In genomic region chr9:35942286-35942685, GRCh38 we compare ENCODE assay signal across 26 cellular contexts. TPM values are rescaled to one million over a fixed set of nuclear protein-coding genes. Genes with fewer than 3 reads are reported as not detected.
DNase-seq lines count a peak whose midpoint lies in the region; ATAC-seq and TF ChIP-seq lines count a peak whose summit lies in the region.
"Had no signal": no experiment of that assay in that cellular context is flagged by ENCODE, and none has a peak within 500 bp of the region (broad histone marks: within the 10 kb centered on the region; RNA-seq: fewer than 3 reads in every experiment).

No MANE protein-coding gene starts in this region.

- dilution Hi-C loops in IMR-90 (cut with HindIII; ENCODE audit: low sequenced_read_pairs, unreplicated experiment) = no loop called here

- 81% methylated on average over 3 of the region's 5 CpGs; no CpG with 5 or more reads in 1 of the 2 experiments for WGBS in IMR-90 (ENCODE audit: extremely low coverage in 2 of 2, insufficient read length in 1 of 2), 2 experiments
- WGBS in trophoblast cell (ENCODE audit: extremely low coverage, insufficient coverage, insufficient read length) = no CpG with 5 or more reads among the region's 5 CpGs

- H3K14ac ChIP-seq in IMR-90 (replicated peaks; ENCODE audit: low read depth, low read length) (peak overlapping the region; percentile 44; the same call in 1 of the 2 replicates), trophoblast cell (ENCODE audit: low read length) (no peak overlapping the region)

- H3K9ac ChIP-seq in IMR-90 (ENCODE audit: low read depth, low read length) (no peak overlapping the region), trophoblast cell (ENCODE audit: low read length) (no peak overlapping the region)
- H3K9ac ChIP-seq: BLaER1 had no signal

- no peak overlapping the region for H2BK12ac ChIP-seq in trophoblast cell (ENCODE audit: low read length)

- H4K20me1 ChIP-seq in IMR-90 (ENCODE audit: insufficient read depth, low read length) = no peaks in the 10 kb centered on the region
- H4K20me1 ChIP-seq: BLaER1 had no signal

- no peaks in the 10 kb centered on the region for H3K9me3 Mint-ChIP-seq in CD4-positive, alpha-beta T cell
- H3K9me3 Mint-ChIP-seq: CD8-positive, alpha-beta T cell had no signal

- peak overlapping the region; percentile 78 for H3K27ac Mint-ChIP-seq in CD4-positive, alpha-beta T cell
- H3K27ac Mint-ChIP-seq in T-helper 17 cell = peak overlapping the region; percentile 61
- H3K27ac Mint-ChIP-seq: CD14-positive monocyte; CD8-positive, alpha-beta T cell had no signal

- H3K4me2 ChIP-seq in IMR-90 (ENCODE audit: low read depth, low read length) (no peak overlapping the region), trophoblast cell (ENCODE audit: low read length) (no peak overlapping the region)
- H3K4me2 ChIP-seq: BLaER1 had no signal

- BruUV-seq in IMR-90 (replicated peaks; lab: Mats Ljungman, UMichigan) = no TSS peak

- H3K4ac ChIP-seq in IMR-90 (ENCODE audit: low read depth, low read length) = no peak overlapping the region
- no peak overlapping the region for H3K4ac ChIP-seq in trophoblast cell (ENCODE audit: low read depth, low read length)

- H4K5ac ChIP-seq in IMR-90 (ENCODE audit: low read depth, low read length) = no peak overlapping the region

- peaks cover 10% of the 10 kb centered on the region for H3K4me1 ChIP-seq in IMR-90 (ENCODE audit: control insufficient read depth, insufficient read depth, low read length)
- peaks cover 3% of the 10 kb centered on the region in 2 experiments for H3K4me1 ChIP-seq in trophoblast cell (ENCODE audit: control insufficient read depth in 1 of 2, insufficient read depth in 2 of 2, low read length in 2 of 2)
- H3K4me1 ChIP-seq: BE2C had no signal

- no peaks in the 10 kb centered on the region for H3K9me3 ChIP-seq in CD4-positive, alpha-beta T cell (ENCODE audit: control insufficient read depth, low read length)
- no peaks in the 10 kb centered on the region for H3K9me3 ChIP-seq in IMR-90 (ENCODE audit: control insufficient read depth, insufficient read depth, low read length)
- H3K9me3 ChIP-seq in T-helper 17 cell (ENCODE audit: control insufficient read depth, low read length, poor library complexity, severe bottlenecking) = no peaks in the 10 kb centered on the region
- peaks cover 12% of the 10 kb centered on the region for H3K9me3 ChIP-seq in trophoblast cell (ENCODE audit: insufficient read depth, low read depth, low read length)
- H3K9me3 ChIP-seq: BE2C, BLaER1 had no signal

- no peaks in the 10 kb centered on the region for H3K27me3 ChIP-seq in CD4-positive, alpha-beta T cell (ENCODE audit: control insufficient read depth, insufficient read depth, low read length)
- H3K27me3 ChIP-seq in IMR-90 (ENCODE audit: control insufficient read depth, insufficient read depth, low read length) (no peaks in the 10 kb centered on the region), trophoblast cell (ENCODE audit: insufficient read depth, low read length) (peaks cover 5% of the 10 kb centered on the region)
- H3K27me3 ChIP-seq: BLaER1 had no signal

- H3K56ac ChIP-seq in IMR-90 (ENCODE audit: extremely low read depth, insufficient read depth, low read length) = no peak overlapping the region

- POLR2A ChIA-PET in CD4-positive, alpha-beta T cell (lab: Charles Lee) = no interaction called here
- POLR2A ChIA-PET in IMR-90 (lab: Charles Lee; ENCODE audit: unreplicated experiment) = no interaction called here

- H2AK5ac ChIP-seq in IMR-90 (ENCODE audit: low read depth, low read length) = no peak overlapping the region
- H2AK5ac ChIP-seq in trophoblast cell (ENCODE audit: low read length) = no peak overlapping the region

- H3K79me1 ChIP-seq in IMR-90 (ENCODE audit: low read depth in 1 of 2, low read length in 2 of 2) = peaks cover 0 to 4% of the 10 kb centered on the region in 2 experiments; a peak in 2 of 4 replicates
- H3K79me1 ChIP-seq in trophoblast cell (ENCODE audit: low read length) = no peaks in the 10 kb centered on the region

- peak overlapping the region; percentile 30 for H3K4me3 Mint-ChIP-seq in CD4-positive, alpha-beta T cell
- peak overlapping the region; percentile 36 for H3K4me3 Mint-ChIP-seq in T-helper 17 cell
- H3K4me3 Mint-ChIP-seq: CD14-positive monocyte; CD8-positive, alpha-beta T cell had no signal

- no peak overlapping the region for H2BK15ac ChIP-seq in IMR-90 (ENCODE audit: low read depth, low read length)

- H3K4me1 Mint-ChIP-seq in CD4-positive, alpha-beta T cell (ENCODE audit: low read depth) = peaks cover 88% of the 10 kb centered on the region
- H3K4me1 Mint-ChIP-seq in T-helper 17 cell = peaks cover 51% of the 10 kb centered on the region

- H3K23ac ChIP-seq in IMR-90 (ENCODE audit: low read depth, low read length) = no peak overlapping the region
- H3K23ac ChIP-seq in trophoblast cell (ENCODE audit: low read length) = no peak overlapping the region

- no peaks in the 10 kb centered on the region for H3K79me2 ChIP-seq in trophoblast cell (ENCODE audit: control insufficient read depth, insufficient read depth, low read length, poor library complexity)

- H2BK5ac ChIP-seq in IMR-90 (ENCODE audit: low read depth, low read length, poor library complexity, severe bottlenecking) (no peak overlapping the region), trophoblast cell (ENCODE audit: low read depth, low read length, poor library complexity) (no peak overlapping the region)

- 0 out of 2 replicates have a peak overlapping the region, but pooled peaks have one; percentile 20 for H2BK120ac ChIP-seq in IMR-90 (ENCODE audit: low read depth, low read length)
- H2BK120ac ChIP-seq in trophoblast cell (ENCODE audit: insufficient read depth, low read length, poor library complexity) = no peak overlapping the region

- H2AK9ac ChIP-seq in IMR-90 (replicated peaks; ENCODE audit: low read depth, low read length, poor library complexity) = no peak overlapping the region

- H3K27ac ChIP-seq in CD4-positive, alpha-beta T cell (ENCODE audit: low read depth, low read length) = no peak overlapping the region
- H3K27ac ChIP-seq in IMR-90 (ENCODE audit: insufficient read depth, low read length) (no peak overlapping the region), trophoblast cell (ENCODE audit: low read depth, low read length) (no peak overlapping the region)
- H3K27ac ChIP-seq: BLaER1 had no signal

- H3K9me1 ChIP-seq in IMR-90 (ENCODE audit: insufficient read depth, low read length) = peaks cover 11% of the 10 kb centered on the region

- in situ Hi-C loops in IMR-90 (cut with MboI; ENCODE audit: low sequenced_read_pairs) = loop anchor here (10.0 kb wide), 1 partner anchor 57 kb away; no protein-coding TSS in a partner anchor

- intact Hi-C loops in CD4-positive, alpha-beta T cell (cut with DNase I, micrococcal nuclease) = no loop called here
- intact Hi-C loops in IMR-90 (cut with micrococcal nuclease) = no loop called here

- CTCF ChIA-PET in CD4-positive, alpha-beta T cell (lab: Charles Lee) = no interaction called here
- CTCF ChIA-PET in IMR-90 (lab: Yijun Ruan, JAX) = no interaction called here

- no peak for DNase-seq in CD4-positive, alpha-beta T cell
- DNase-seq in IMR-90 (no peak), T-helper 17 cell (no peak), trophoblast cell (peak; percentile 70 to 81), NOMO-1 treated with dmso at 0.1 percent for 144 hours (lab: John Stamatoyannopoulos, UW; ENCODE audit: unreplicated experiment) (no peak)
- no peak for DNase-seq in activated CD4-positive, alpha-beta T cell treated with anti-CD3 and anti-CD28 coated beads, Interleukin-2, amount 50 U/mL, for 1 hour
- no peak for DNase-seq in stimulated activated CD4-positive, alpha-beta T cell treated with anti-CD3 and anti-CD28 coated beads, Interleukin-1b, Interleukin-23, amount 100 ng/mL, for 48 hours
- DNase-seq: 8988T; ACHN; BE2C; C1 segment of cervical spinal cord; CD8-positive, alpha-beta T cell; COR-L47; DMS 273 treated with DMSO at 0.1 percent for 48 hours; DMS153; DMS53; DMS79; DND-41; EL; GDM1 had no signal

- no peak for TF ChIP-seq RAD21 in IMR-90 (IDR thresholded peaks at IDR 0.05; ENCODE audit: low read length)

- peak overlapping the region; percentile 6; the same call in 1 of the 2 replicates for H4K91ac ChIP-seq in IMR-90 (ENCODE audit: insufficient read depth, low read depth, low read length)
- no peak overlapping the region for H4K91ac ChIP-seq in trophoblast cell (ENCODE audit: low read depth, low read length)

- no peak overlapping the region for H3K18ac ChIP-seq in IMR-90 (ENCODE audit: low read depth, low read length)
- H3K18ac ChIP-seq in trophoblast cell (ENCODE audit: low read length) = no peak overlapping the region

- TF ChIP-seq CTCF in CD4-positive, alpha-beta T cell (IDR thresholded peaks at IDR 0.05) = no peak
- TF ChIP-seq CTCF in IMR-90 (conservative IDR thresholded peaks at IDR 0.05; ENCODE audit: low read depth, low read length) = no peak

- no peaks in the 10 kb centered on the region for H3K36me3 Mint-ChIP-seq in CD4-positive, alpha-beta T cell (ENCODE audit: low read depth)
- H3K36me3 Mint-ChIP-seq in T-helper 17 cell (ENCODE audit: low read depth) = no peaks in the 10 kb centered on the region
- H3K36me3 Mint-ChIP-seq: CD14-positive monocyte; CD8-positive, alpha-beta T cell had no signal

- no peaks in the 10 kb centered on the region for H3K36me3 ChIP-seq in IMR-90 (ENCODE audit: control insufficient read depth, insufficient read depth, low read length)
- H3K36me3 ChIP-seq in trophoblast cell (ENCODE audit: control insufficient read depth in 1 of 2, insufficient read depth in 2 of 2, low read length in 2 of 2) = no peaks in the 10 kb centered on the region
- H3K36me3 ChIP-seq: BE2C, BLaER1 had no signal

- H2AFZ ChIP-seq in IMR-90 (replicated peaks; ENCODE audit: low read length, poor library complexity) = no peak overlapping the region
- H2AFZ ChIP-seq in trophoblast cell (ENCODE audit: insufficient read depth, low read length, poor library complexity) = no peak overlapping the region

- H4K12ac ChIP-seq in trophoblast cell (ENCODE audit: low read depth, low read length) = no peak overlapping the region

- H2BK20ac ChIP-seq in IMR-90 (ENCODE audit: low read depth, low read length) = peak overlapping the region; percentile 77; the same call in 1 of the 2 replicates

- H4K8ac ChIP-seq in IMR-90 (ENCODE audit: low read depth in 2 of 2, low read length in 2 of 2) (0 out of 4 replicates have a peak overlapping the region, but pooled peaks of 1 of the 2 experiments have one; percentile 33), trophoblast cell (ENCODE audit: low read depth, low read length) (no peak overlapping the region)

- no peak for ATAC-seq in CD4-positive, alpha-beta T cell (ENCODE audit: poor library complexity)
- ATAC-seq in IMR-90 (ENCODE audit: low read depth) (no peak), T-helper 17 cell (no peak), GM19395 (IDR thresholded peaks at IDR 0.05; ENCODE audit: unreplicated experiment) (no peak)
- ATAC-seq: CD8-positive, alpha-beta T cell had no signal

- no peak for TF ChIP-seq POLR2A in IMR-90 (IDR thresholded peaks at IDR 0.05; ENCODE audit: low read depth, low read length)

- H3K4me3 ChIP-seq in IMR-90 (ENCODE audit: insufficient read depth, low read depth, low read length) (no peak overlapping the region), trophoblast cell (ENCODE audit: low read depth, low read length) (no peak overlapping the region)
- H3K4me3 ChIP-seq: BLaER1 had no signal

- H3K27me3 Mint-ChIP-seq in CD4-positive, alpha-beta T cell = no peaks in the 10 kb centered on the region
- H3K27me3 Mint-ChIP-seq in T-helper 17 cell = no peaks in the 10 kb centered on the region

RNA-seq across cellular contexts. Expression of gene OR2S2, which starts 15.7 kb away (rescaled TPM):
- not detected for total RNA-seq in CD4-positive, alpha-beta T cell
- 0.56 and 0.90 TPM in 2 replicates for total RNA-seq in IMR-90 (2012; rRNA removed)
- polyA plus RNA-seq in IMR-90 (2012; rRNA removed) = 0.20 and 0.46 TPM in 2 replicates
- 0.32 TPM in 2 replicates for polyA plus RNA-seq in IMR-90 (2012; cell fraction: cytosol; rRNA removed)
- polyA plus RNA-seq in IMR-90 (2012; cell fraction: nucleus; rRNA removed; ENCODE audit: low replicate concordance) = 0.72 and 1.7 TPM in 2 replicates
- total RNA-seq in T-helper 17 cell = not detected
- polyA plus RNA-seq in trophoblast cell (2013) = not detected in 2 replicates
- total RNA-seq: A673; CD8-positive, alpha-beta T cell; Daoy; G401 had no signal
- polyA plus RNA-seq: CD14-positive monocyte had no signal

RNA-seq across cellular contexts. Expression of gene SPAAR, which starts 33.0 kb away (rescaled TPM):
- total RNA-seq in CD4-positive, alpha-beta T cell = not detected
- total RNA-seq in IMR-90 (2012; rRNA removed) (0.18 and 0.28 TPM in 2 replicates), T-helper 17 cell (not detected)
- 0.24 and 0.32 TPM in 2 replicates for polyA plus RNA-seq in IMR-90 (2012; rRNA removed)
- 0.23 TPM in 2 replicates for polyA plus RNA-seq in IMR-90 (2012; cell fraction: cytosol; rRNA removed)
- polyA plus RNA-seq in IMR-90 (2012; cell fraction: nucleus; rRNA removed; ENCODE audit: low replicate concordance) = 0.59 and 0.69 TPM in 2 replicates
- 0.11 TPM in 2 replicates for polyA plus RNA-seq in trophoblast cell (2013)
- total RNA-seq: CD8-positive, alpha-beta T cell; Daoy had no signal
- polyA plus RNA-seq: CD14-positive monocyte had no signal

RNA-seq across cellular contexts. Expression of gene HRCT1, which starts 36.3 kb away (rescaled TPM):
- total RNA-seq in CD4-positive, alpha-beta T cell = not detected
- total RNA-seq in IMR-90 (2012; rRNA removed) (1.1 and 1.7 TPM in 2 replicates), T-helper 17 cell (not detected)
- 3.9 and 4.4 TPM in 2 replicates for polyA plus RNA-seq in IMR-90 (2012; rRNA removed)
- 3.5 and 3.6 TPM in 2 replicates for polyA plus RNA-seq in IMR-90 (2012; cell fraction: cytosol; rRNA removed)
- polyA plus RNA-seq in IMR-90 (2012; cell fraction: nucleus; rRNA removed; ENCODE audit: low replicate concordance) = 1.0 and 1.6 TPM in 2 replicates
- polyA plus RNA-seq in trophoblast cell (2013) = 0.07 and 0.14 TPM in 2 replicates
- total RNA-seq: A673; CD8-positive, alpha-beta T cell; G401 had no signal
- polyA plus RNA-seq: CD14-positive monocyte had no signal

Comparison
In these comparisons a context has a peak if more than half of its experiments do, and no peak if none do; other contexts are left out.
1. DNase-seq: peak in trophoblast cell (2 of 2); none in CD4-positive, alpha-beta T cell (0 of 10), IMR-90 (single experiment), T-helper 17 cell (0 of 3), activated CD4-positive, alpha-beta T cell treated with anti-CD3 and anti-CD28 coated beads, Interleukin-2, amount 50 U/mL, for 1 hour (single experiment), NOMO-1 treated with dmso at 0.1 percent for 144 hours (single experiment) and stimulated activated CD4-positive, alpha-beta T cell treated with anti-CD3 and anti-CD28 coated beads, Interleukin-1b, Interleukin-23, amount 100 ng/mL, for 48 hours (single experiment).